Comparison of ENCODE assay signal across 1 cellular context in genomic region chr6:37565267-37566208, GRCh38.
TF ChIP-seq lines count a peak whose summit lies in the region.

No MANE protein-coding gene starts in this region.

TF ChIP-seq in GM12878, 131 proteins besides CTCF, POLR2A, EP300 and RAD21 (continued from another document):
- TF ChIP-seq ZNF687 (IDR thresholded peaks at IDR 0.05) (0 out of 2 replicates have a peak, but pooled peaks have one; percentile 29), PML (IDR thresholded peaks at IDR 0.05; ENCODE audit: low read length) (no peak), IKZF2 (IDR thresholded peaks at IDR 0.05) (peak in 1 of 2 experiments; percentile 12; a peak in 1 of 4 replicates), SMAD1 (IDR thresholded peaks at IDR 0.05; ENCODE audit: low read depth, partially characterized antibody) (peak; percentile 25)
